In the genomic region with DNA sequence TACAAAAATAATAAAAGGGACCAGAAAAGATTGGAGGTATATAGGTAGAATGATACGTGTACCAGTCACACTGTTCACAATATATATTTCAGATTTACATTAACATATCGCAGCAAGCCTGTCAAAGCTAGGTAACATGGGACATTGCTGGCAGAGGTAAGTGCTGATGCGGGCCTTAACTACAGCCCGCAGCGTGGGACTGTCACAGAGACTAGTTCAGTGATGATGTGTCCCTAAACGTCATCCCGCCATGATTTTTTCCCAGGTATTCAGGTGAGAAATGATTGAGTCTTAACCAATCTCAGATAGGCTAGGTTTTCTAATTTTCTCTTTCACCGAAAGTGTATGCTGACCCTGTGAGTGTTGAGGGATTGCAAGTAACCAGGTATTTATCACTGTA, we compare ENCODE assay signal across 8 cellular contexts. TPM values are rescaled to one million over a fixed set of nuclear protein-coding genes. Genes with fewer than 3 reads are reported as not detected.
"Had no signal": no experiment of that assay in that cellular context is flagged by ENCODE, and none has a peak within 500 bp of the region (broad histone marks: within the 10 kb centered on the region; RNA-seq: fewer than 3 reads in every experiment).

No MANE protein-coding gene starts in this region.

- H3K27ac ChIP-seq: HL-60 had no signal

- FAIRE-seq: HTR-8/SVneo, K562 had no signal

- H3K4me3 ChIP-seq: K562 had no signal

- DNase-seq: IMR-90, KBM-7, KG1 had no signal

RNA-seq across cellular contexts. Expression of a gene that starts 7.8 kb away (rescaled TPM):
- polyA plus RNA-seq: HepG2, IgD-negative memory B cell, IMR-90 had no signal
